Comparison of ENCODE assay signal across 8 cellular contexts in genomic region chr1:183956559-183957188, GRCh38.
DNase-seq lines count a peak whose midpoint lies in the region; ATAC-seq, FAIRE-seq and TF ChIP-seq lines count a peak whose summit lies in the region.

No MANE protein-coding gene starts in this region.

- ATAC-seq in HG02571 (IDR thresholded peaks at IDR 0.05; ENCODE audit: unreplicated experiment): peak; percentile 99
- peak; percentile 99 for ATAC-seq in activated CD8-positive, alpha-beta memory T cell treated with anti-CD3 and anti-CD28 coated beads, Interleukin-2, amount 10 ng/mL, durations not matched to agents 7 days and 5 days

- H3K36me3 Mint-ChIP-seq in activated CD8-positive, alpha-beta memory T cell treated with anti-CD3 and anti-CD28 coated beads, Interleukin-2, amount 10 ng/mL, durations not matched to agents 7 days and 5 days: peaks cover 16% of the 10 kb centered on the region
- H3K36me3 Mint-ChIP-seq in neural progenitor cell: peaks cover 34% of the 10 kb centered on the region

- CTCF ChIA-PET in activated CD8-positive, alpha-beta memory T cell treated with anti-CD3 and anti-CD28 coated beads, Interleukin-2, amount 10 ng/mL, durations not matched to agents 7 days and 5 days (lab: Charles Lee): interaction anchor here (1.4 kb wide), 1 partner anchor 266 kb away, joined by 3 read pairs; no protein-coding TSS in a partner anchor

- H3K9ac ChIP-seq in neural progenitor cell: no peak overlapping the region

- no peaks in the 10 kb centered on the region for H3K9me3 ChIP-seq in neural progenitor cell (ENCODE audit: low read depth)

- TF ChIP-seq CTCF in fibroblast of villous mesenchyme (IDR thresholded peaks at IDR 0.05; ENCODE audit: insufficient read depth, low read depth, low read length) (peak; percentile 22), neural progenitor cell (IDR thresholded peaks at IDR 0.05) (no peak)

- H3K27ac ChIP-seq in neural progenitor cell: no peak overlapping the region

- TF ChIP-seq POLR2A in GM12891 (IDR thresholded peaks at IDR 0.05; ENCODE audit: low read depth, low read length): no peak

- peak overlapping the region; percentile 8 for H3K4me3 Mint-ChIP-seq in activated CD8-positive, alpha-beta memory T cell treated with anti-CD3 and anti-CD28 coated beads, Interleukin-2, amount 10 ng/mL, durations not matched to agents 7 days and 5 days
- no peak overlapping the region for H3K4me3 Mint-ChIP-seq in neural progenitor cell

- peaks cover 5% of the 10 kb centered on the region for H3K4me1 Mint-ChIP-seq in activated CD8-positive, alpha-beta memory T cell treated with anti-CD3 and anti-CD28 coated beads, Interleukin-2, amount 10 ng/mL, durations not matched to agents 7 days and 5 days
- H3K4me1 Mint-ChIP-seq in neural progenitor cell: peaks cover 5% of the 10 kb centered on the region

- no peaks in the 10 kb centered on the region for H3K9me3 Mint-ChIP-seq in activated CD8-positive, alpha-beta memory T cell treated with anti-CD3 and anti-CD28 coated beads, Interleukin-2, amount 10 ng/mL, durations not matched to agents 7 days and 5 days (ENCODE audit: low read depth)
- no peaks in the 10 kb centered on the region for H3K9me3 Mint-ChIP-seq in neural progenitor cell

- DNase-seq in GM12891 (ENCODE audit: insufficient read length, low spot score): peak; percentile 31
- peak; percentile 100 for DNase-seq in MV-4-11 (lab: John Stamatoyannopoulos, UW)
- peak; percentile 83 for DNase-seq in activated CD8-positive, alpha-beta memory T cell treated with anti-CD3 and anti-CD28 coated beads, Interleukin-2, amount 10 ng/mL, durations not matched to agents 7 days and 5 days
- peak; percentile 70 for DNase-seq in fibroblast of villous mesenchyme (ENCODE audit: low read depth)
- DNase-seq in stimulated activated CD4-positive, alpha-beta T cell treated with anti-CD3 and anti-CD28 coated beads, Interleukin-15, amount 100 ng/mL, for 24 hours: peak; percentile 51
- no peak for DNase-seq in DMS 273 treated with DMSO at 0.1 percent for 48 hours (lab: John Stamatoyannopoulos, UW)
- DNase-seq in neural progenitor cell (ENCODE audit: low spot score): no peak

- no peaks in the 10 kb centered on the region for H3F3A ChIP-seq in neural progenitor cell (ENCODE audit: low read depth)

- FAIRE-seq in GM12891 (lab: Jason Lieb, UNC): peak; percentile 93

- no peaks in the 10 kb centered on the region for H3K79me2 ChIP-seq in neural progenitor cell (ENCODE audit: low read depth)

- H2AFZ ChIP-seq in neural progenitor cell (replicated peaks): no peak overlapping the region

- no peaks in the 10 kb centered on the region for H3K36me3 ChIP-seq in neural progenitor cell

- no peak overlapping the region for H3K4me2 ChIP-seq in neural progenitor cell

- H3K27me3 Mint-ChIP-seq in activated CD8-positive, alpha-beta memory T cell treated with anti-CD3 and anti-CD28 coated beads, Interleukin-2, amount 10 ng/mL, durations not matched to agents 7 days and 5 days: no peaks in the 10 kb centered on the region
- no peaks in the 10 kb centered on the region for H3K27me3 Mint-ChIP-seq in neural progenitor cell (ENCODE audit: insufficient read depth, low read depth)

- peaks cover 5% of the 10 kb centered on the region for H3K4me1 ChIP-seq in neural progenitor cell

- no peak overlapping the region for H3K27ac Mint-ChIP-seq in activated CD8-positive, alpha-beta memory T cell treated with anti-CD3 and anti-CD28 coated beads, Interleukin-2, amount 10 ng/mL, durations not matched to agents 7 days and 5 days
- H3K27ac Mint-ChIP-seq in neural progenitor cell: no peak overlapping the region

- H3K4me3 ChIP-seq in fibroblast of villous mesenchyme (ENCODE audit: low read depth, low read length) (no peak overlapping the region), neural progenitor cell (no peak overlapping the region)

- no peaks in the 10 kb centered on the region for H4K20me1 ChIP-seq in neural progenitor cell (ENCODE audit: low read depth)

- H3K27me3 ChIP-seq in neural progenitor cell: no peaks in the 10 kb centered on the region

TF ChIP-seq in GM12891, 5 proteins besides CTCF, POLR2A, EP300 and RAD21:
- TF ChIP-seq POLR2AphosphoS5 (IDR thresholded peaks at IDR 0.05; ENCODE audit: low read depth, low read length) (no peak), SPI1 (IDR thresholded peaks at IDR 0.05; ENCODE audit: low read depth, low read length) (peak; percentile 100)

Comparison
In these comparisons a context has a peak if more than half of its experiments do, and no peak if none do; other contexts are left out.
1. DNase-seq: peak in GM12891 (single experiment), MV-4-11 (single experiment), activated CD8-positive, alpha-beta memory T cell treated with anti-CD3 and anti-CD28 coated beads, Interleukin-2, amount 10 ng/mL, durations not matched to agents 7 days and 5 days (single experiment), fibroblast of villous mesenchyme (single experiment) and stimulated activated CD4-positive, alpha-beta T cell treated with anti-CD3 and anti-CD28 coated beads, Interleukin-15, amount 100 ng/mL, for 24 hours (single experiment); none in DMS 273 treated with DMSO at 0.1 percent for 48 hours (single experiment) and neural progenitor cell (single experiment).